ENCODE assay signal across 1 cellular context in genomic region chr5:44770936-44771717, GRCh38.
TF ChIP-seq lines count a peak whose summit lies in the region.

No MANE protein-coding gene starts in this region.

TF ChIP-seq in GM12878, 131 proteins besides CTCF, POLR2A, EP300 and RAD21 (continued from another document):
- TF ChIP-seq NR2C2 (IDR thresholded peaks at IDR 0.05; ENCODE audit: borderline replicate concordance, control insufficient read depth, insufficient read length, low read depth) (no peak), CUX1 (IDR thresholded peaks at IDR 0.05; ENCODE audit: insufficient replicate concordance, low read depth, low read length) (no peak), CBX5 (IDR thresholded peaks at IDR 0.05; ENCODE audit: low read depth) (no peak), WRNIP1 (IDR thresholded peaks at IDR 0.05; ENCODE audit: borderline replicate concordance, low read depth, low read length) (no peak), MEF2B (IDR thresholded peaks at IDR 0.05; ENCODE audit: partially characterized antibody, poor library complexity, severe bottlenecking) (peak; percentile 47), POLR2AphosphoS2 (IDR thresholded peaks at IDR 0.05; ENCODE audit: low read depth, low read length) (no peak), ATF7 (IDR thresholded peaks at IDR 0.05; ENCODE audit: low read depth) (peak; percentile 23; the same call in 1 of the 2 replicates), BCLAF1 (IDR thresholded peaks at IDR 0.05) (no peak), SPI1 (IDR thresholded peaks at IDR 0.05; ENCODE audit: borderline replicate concordance, insufficient read depth, low read depth, low read length) (peak; percentile 44; the same call in 1 of the 2 replicates), RB1 (IDR thresholded peaks at IDR 0.05; ENCODE audit: borderline replicate concordance) (no peak), FOS (IDR thresholded peaks at IDR 0.05; ENCODE audit: borderline replicate concordance, extremely low read depth, insufficient read length) (no peak)
